ENCODE assay signal across 8 cellular contexts in genomic region chr1:162632234-162632666, GRCh38. TPM values are rescaled to one million over a fixed set of nuclear protein-coding genes. Genes with fewer than 3 reads are reported as not detected.
DNase-seq lines count a peak whose midpoint lies in the region; FAIRE-seq and TF ChIP-seq lines count a peak whose summit lies in the region.

TSS of gene DDR2 (plus strand) at chr1:162632464. CDS start at chr1:162719064, 86,600 bp downstream.

- H3K79me2 ChIP-seq in astrocyte (ENCODE audit: insufficient read depth, low read length) = peaks cover 46% of the 10 kb centered on the region
- peaks cover 40% of the 10 kb centered on the region for H3K79me2 ChIP-seq in hepatocyte

- H3K9ac ChIP-seq in astrocyte (ENCODE audit: low read length) = peak within 1 kb of the TSS; percentile 92
- peak within 1 kb of the TSS; percentile 89 for H3K9ac ChIP-seq in skeletal muscle satellite cell (ENCODE audit: low read depth, low read length)

- H4K20me1 ChIP-seq in astrocyte (ENCODE audit: insufficient read depth, low read length) (peaks cover 15% of the 10 kb centered on the region), hepatocyte (ENCODE audit: insufficient read depth, poor library complexity, severe bottlenecking) (no peaks in the 10 kb centered on the region)

- peak within 1 kb of the TSS; percentile 86 for H3K4me3 Mint-ChIP-seq in astrocyte (ENCODE audit: unreplicated experiment)

- TF ChIP-seq CTCF in GM12865 (IDR thresholded peaks at IDR 0.05; ENCODE audit: insufficient read depth, low read depth, low read length, missing control alignments) (no peak), astrocyte (IDR thresholded peaks at IDR 0.05; ENCODE audit: insufficient read depth, low read depth, low read length) (no peak), hepatocyte (IDR thresholded peaks at IDR 0.05; ENCODE audit: poor library complexity) (no peak), RWPE1 (conservative IDR thresholded peaks at IDR 0.05; ENCODE audit: low read depth) (no peak)

- H3K27ac Mint-ChIP-seq in astrocyte (ENCODE audit: unreplicated experiment) = peak within 1 kb of the TSS; percentile 97

- H3K27ac ChIP-seq in astrocyte (ENCODE audit: low read depth, low read length) = peak within 1 kb of the TSS; percentile 87
- H3K27ac ChIP-seq in hepatocyte = peak within 1 kb of the TSS; percentile 89
- no peak within 1 kb of the TSS for H3K27ac ChIP-seq in RWPE1

- H2AFZ ChIP-seq in astrocyte (ENCODE audit: low read depth, low read length) (peak within 1 kb of the TSS; percentile 18), hepatocyte (no peak within 1 kb of the TSS)

- no peaks in the 10 kb centered on the region for H3K9me2 ChIP-seq in hepatocyte (replicated peaks; ENCODE audit: insufficient read depth)

- H3K4me1 ChIP-seq in astrocyte (ENCODE audit: insufficient read depth, low read length) (peaks cover 44% of the 10 kb centered on the region), hepatocyte (ENCODE audit: insufficient read depth) (peaks cover 13% of the 10 kb centered on the region), skeletal muscle satellite cell (ENCODE audit: control insufficient read depth, insufficient read depth, low read length) (peaks cover 54% of the 10 kb centered on the region)

- H3K4me3 ChIP-seq in GM12865 (ENCODE audit: low read depth, low read length) (peak within 1 kb of the TSS; percentile 37), astrocyte (ENCODE audit: insufficient read depth, low read depth, low read length) (peak within 1 kb of the TSS; percentile 88), hepatocyte (peak within 1 kb of the TSS; percentile 31), skeletal muscle satellite cell (ENCODE audit: low read length) (peak within 1 kb of the TSS; percentile 76)

- peaks cover 2% of the 10 kb centered on the region for H3K9me3 Mint-ChIP-seq in astrocyte (ENCODE audit: unreplicated experiment)

- peaks cover 39% of the 10 kb centered on the region for H3K4me1 Mint-ChIP-seq in astrocyte (ENCODE audit: low read depth, unreplicated experiment)

- no peak for DNase-seq in GM12865 (ENCODE audit: low read depth)
- DNase-seq in astrocyte (ENCODE audit: low read depth) = peak; percentile 85
- DNase-seq in hepatocyte (ENCODE audit: low spot score) = peak; percentile 80
- DNase-seq in UCSD-AML1 (lab: John Stamatoyannopoulos, UW; ENCODE audit: unreplicated experiment) = no peak
- no peak for DNase-seq in RWPE1 (ENCODE audit: low spot score)
- no peak for DNase-seq in AML-193 (lab: John Stamatoyannopoulos, UW)
- DNase-seq in HuH-7 (ENCODE audit: low spot score) = no peak

- H3K4me2 ChIP-seq in astrocyte (ENCODE audit: low read length) = peak within 1 kb of the TSS; percentile 93
- peak within 1 kb of the TSS; percentile 78 for H3K4me2 ChIP-seq in hepatocyte
- peak within 1 kb of the TSS; percentile 92 for H3K4me2 ChIP-seq in skeletal muscle satellite cell (ENCODE audit: low read length)

- POLR2A ChIA-PET in RWPE1 (lab: Yijun Ruan, JAX; ENCODE audit: low non-redundant PET) = no interaction called here

- peaks cover 5% of the 10 kb centered on the region for H3K36me3 Mint-ChIP-seq in astrocyte (ENCODE audit: low read depth, unreplicated experiment)

- H3K27me3 Mint-ChIP-seq in astrocyte (ENCODE audit: low read depth, unreplicated experiment) = no peaks in the 10 kb centered on the region

- FAIRE-seq in astrocyte (lab: Jason Lieb, UNC) = peak; percentile 17

- H3K36me3 ChIP-seq in astrocyte (ENCODE audit: insufficient read depth, low read length) (no peaks in the 10 kb centered on the region), hepatocyte (replicated peaks; ENCODE audit: insufficient read depth, low read depth) (no peaks in the 10 kb centered on the region), skeletal muscle satellite cell (ENCODE audit: insufficient read depth, low read length) (no peaks in the 10 kb centered on the region)

- WGBS in hepatocyte (ENCODE audit: low lambda C conversion rate, missing lambda C conversion rate) = 40% methylated on average over 4 of the region's 4 CpGs

- no peaks in the 10 kb centered on the region for H3K9me3 ChIP-seq in astrocyte (ENCODE audit: insufficient read depth, low read depth, low read length)
- no peaks in the 10 kb centered on the region for H3K9me3 ChIP-seq in hepatocyte (ENCODE audit: low read depth)
- no peaks in the 10 kb centered on the region for H3K9me3 ChIP-seq in skeletal muscle satellite cell (replicated peaks; ENCODE audit: low read length)

- H3K27me3 ChIP-seq in astrocyte (ENCODE audit: insufficient read depth, low read length) (no peaks in the 10 kb centered on the region), hepatocyte (no peaks in the 10 kb centered on the region), skeletal muscle satellite cell (ENCODE audit: control insufficient read depth, insufficient read depth, low read length) (no peaks in the 10 kb centered on the region)

- CTCF ChIA-PET in RWPE1 (lab: Yijun Ruan, JAX) = interaction anchor here (0.6 to 0.8 kb wide), 2 partner anchors 18 to 176 kb away, joined by 3 read pairs; no protein-coding TSS in a partner anchor

RNA-seq across cellular contexts. Expression of gene DDR2, which starts in this region (rescaled TPM):
- total RNA-seq in astrocyte = 15.3 and 23.2 TPM in 2 replicates
- total RNA-seq in hepatocyte = 40.2 and 40.7 TPM in 2 replicates
- 15.7 and 21.6 TPM in 2 replicates for polyA plus RNA-seq in hepatocyte
- total RNA-seq in skeletal muscle satellite cell (2012; rRNA removed) = 165 and 169 TPM in 2 replicates

Comparison
In these comparisons a context has a peak if more than half of its experiments do, and no peak if none do; other contexts are left out.
1. DNase-seq: peak in astrocyte (single experiment) and hepatocyte (single experiment); none in GM12865 (single experiment), UCSD-AML1 (single experiment), RWPE1 (single experiment), AML-193 (0 of 2) and HuH-7 (single experiment).
2. H3K4me3 ChIP-seq: peak in every context shown above with its lines; median percentile 88 in astrocyte; 76 in skeletal muscle satellite cell; 37 in GM12865; 31 in hepatocyte.
3. Peak in every context shown above with its lines, with median percentiles within 50 percentile points of each other: H3K4me2 ChIP-seq.